In genomic region chr17:30979919-30980318, GRCh38 we compare ENCODE assay signal across 3 cellular contexts. TPM values are rescaled to one million over a fixed set of nuclear protein-coding genes. Genes with fewer than 3 reads are reported as not detected.
"Had no signal": no experiment of that assay in that cellular context is flagged by ENCODE, and none has a peak within 500 bp of the region (broad histone marks: within the 10 kb centered on the region; RNA-seq: fewer than 3 reads in every experiment).

No MANE protein-coding gene starts in this region.

RNA-seq across cellular contexts. Expression of gene RNF135, which starts 9.1 kb away (rescaled TPM):
- total RNA-seq: HepG2, K562 had no signal

RNA-seq across cellular contexts. Expression of gene ADAP2, which starts 58.2 kb away (rescaled TPM):
- total RNA-seq: HT1080 had no signal
